In genomic region chr3:197216169-197216860, GRCh38 we compare ENCODE assay signal across 15 cellular contexts.
DNase-seq lines count a peak whose midpoint lies in the region; ATAC-seq, FAIRE-seq and TF ChIP-seq lines count a peak whose summit lies in the region.
"Had no signal": no experiment of that assay in that cellular context is flagged by ENCODE, and none has a peak within 500 bp of the region (broad histone marks: within the 10 kb centered on the region; RNA-seq: fewer than 3 reads in every experiment).

No MANE protein-coding gene starts in this region.

- peak overlapping the region; percentile 26 for H3K27ac ChIP-seq in epithelial cell of prostate
- H3K27ac ChIP-seq: KMS-11 had no signal

- H3K27me3 Mint-ChIP-seq in Calu3 (ENCODE audit: unreplicated experiment) (no peaks in the 10 kb centered on the region), nephron progenitor cell (ENCODE audit: low read depth, poor library complexity) (no peaks in the 10 kb centered on the region), T-helper 17 cell (no peaks in the 10 kb centered on the region)
- H3K27me3 Mint-ChIP-seq: CD4-positive, alpha-beta memory T cell; type B pancreatic cell had no signal

- TF ChIP-seq CTCF in Calu3 (IDR thresholded peaks at IDR 0.05; ENCODE audit: unreplicated experiment) (no peak), nephron progenitor cell (IDR thresholded peaks at IDR 0.05) (no peak)

- H3K36me3 Mint-ChIP-seq in Calu3 (ENCODE audit: insufficient read depth, unreplicated experiment) (peaks cover 12% of the 10 kb centered on the region), nephron progenitor cell (ENCODE audit: low read depth) (peaks cover 39% of the 10 kb centered on the region), T-helper 17 cell (ENCODE audit: low read depth) (peaks cover 2% of the 10 kb centered on the region)

- no peaks in the 10 kb centered on the region for H3K9me3 ChIP-seq in T-helper 17 cell (ENCODE audit: control insufficient read depth, low read length, poor library complexity, severe bottlenecking)

- DNase-seq in Calu3 (no peak), RCC 7860 (ENCODE audit: low spot score) (no peak), epithelial cell of prostate (ENCODE audit: low read depth, low spot score) (no peak), nephron progenitor cell (no peak), NCI-H146 (lab: John Stamatoyannopoulos, UW) (no peak), T-helper 17 cell (no peak)
- DNase-seq: activated CD4-positive, alpha-beta T cell treated with anti-CD3 and anti-CD28 coated beads for 48 hours; activated naive CD4-positive, alpha-beta T cell treated with Interleukin-2 at 50 U/mL for 16 hours; CD4-positive, alpha-beta memory T cell; kidney glomerular epithelial cell; NCI-H2227 treated with DMSO at 0.1 percent for 48 hours had no signal

- intact Hi-C loops in Calu3 (cut with micrococcal nuclease; ENCODE audit: unreplicated experiment) = no loop called here

- ATAC-seq in HG02642 (IDR thresholded peaks at IDR 0.05; ENCODE audit: poor library complexity, unreplicated experiment) = no peak
- no peak for ATAC-seq in HG02884 (IDR thresholded peaks at IDR 0.05; ENCODE audit: unreplicated experiment)
- ATAC-seq in T-helper 17 cell = no peak

- FAIRE-seq in RCC 7860 (lab: Jason Lieb, UNC) = peak; percentile 69

- CTCF ChIA-PET in Calu3 (lab: Charles Lee) = interaction anchor here (1.0 kb wide), 1 partner anchor 13 kb away, joined by 3 read pairs; no protein-coding TSS in a partner anchor

- peak overlapping the region; percentile 61 for H3K27ac Mint-ChIP-seq in Calu3 (ENCODE audit: unreplicated experiment)
- H3K27ac Mint-ChIP-seq in nephron progenitor cell = peak overlapping the region; percentile 90
- H3K27ac Mint-ChIP-seq in T-helper 17 cell = no peak overlapping the region
- H3K27ac Mint-ChIP-seq: CD4-positive, alpha-beta memory T cell; type B pancreatic cell had no signal

- H3K4me3 Mint-ChIP-seq in Calu3 (ENCODE audit: low read depth, unreplicated experiment) (no peak overlapping the region), nephron progenitor cell (no peak overlapping the region), T-helper 17 cell (no peak overlapping the region)
- H3K4me3 Mint-ChIP-seq: CD4-positive, alpha-beta memory T cell; type B pancreatic cell had no signal

- H3K9me3 Mint-ChIP-seq in Calu3 (ENCODE audit: low read depth, unreplicated experiment) (peaks cover 3% of the 10 kb centered on the region), nephron progenitor cell (peaks cover 26% of the 10 kb centered on the region)
- H3K9me3 Mint-ChIP-seq: type B pancreatic cell had no signal

- peaks cover 33% of the 10 kb centered on the region for H3K4me1 Mint-ChIP-seq in Calu3 (ENCODE audit: low read depth, unreplicated experiment)
- H3K4me1 Mint-ChIP-seq in nephron progenitor cell = peaks cover 6% of the 10 kb centered on the region
- peaks cover 27% of the 10 kb centered on the region for H3K4me1 Mint-ChIP-seq in T-helper 17 cell

- BruUV-seq in Calu3 (replicated peaks; lab: Mats Ljungman, UMichigan) = no TSS peak
